In genomic region chr5:51148437-51148836, GRCh38 we compare ENCODE assay signal across 29 cellular contexts.
"Had no signal": no experiment of that assay in that cellular context is flagged by ENCODE, and none has a peak within 500 bp of the region (broad histone marks: within the 10 kb centered on the region; RNA-seq: fewer than 3 reads in every experiment).

No MANE protein-coding gene starts in this region.

- H3K27ac Mint-ChIP-seq: activated CD8-positive, alpha-beta T cell treated with anti-CD3 and anti-CD28 coated beads for 36 hours; activated naive CD4-positive, alpha-beta T cell treated with anti-CD3 and anti-CD28 coated beads, Interleukin-2, amount 50 U/mL, for 24 hours; activated naive CD8-positive, alpha-beta T cell treated with anti-CD3 and anti-CD28 coated beads, Interleukin-2, amount 10 ng/mL, durations not matched to agents 7 days and 5 days; activated T-cell treated with anti-CD3 and anti-CD28 coated beads, Interleukin-2, amount 50 U/mL, for 72 hours; activated T-helper 17 cell treated with anti-CD3 and anti-CD28 coated beads, Interleukin-2, amount 50 U/mL, for 72 hours had no signal

- H3K4me1 Mint-ChIP-seq: activated naive CD4-positive, alpha-beta T cell treated with anti-CD3 and anti-CD28 coated beads, Interleukin-2, amount 50 U/mL, for 24 hours; activated naive CD8-positive, alpha-beta T cell treated with anti-CD3 and anti-CD28 coated beads, Interleukin-2, amount 10 ng/mL, durations not matched to agents 7 days and 5 days; activated T-helper 17 cell treated with anti-CD3 and anti-CD28 coated beads, Interleukin-2, amount 50 U/mL, for 72 hours; central memory CD8-positive, alpha-beta T cell had no signal

- ATAC-seq: activated CD8-positive, alpha-beta T cell treated with anti-CD3 and anti-CD28 coated beads for 36 hours; activated T-cell treated with anti-CD3 and anti-CD28 coated beads, Interleukin-2, amount 50 U/mL, for 72 hours; activated T-helper 17 cell treated with anti-CD3 and anti-CD28 coated beads, Interleukin-2, amount 50 U/mL, for 72 hours; Panc1; SK-N-SH treated with all-trans-retinoic acid at 6 μM for 48 hours had no signal

- H3K36me3 Mint-ChIP-seq: activated naive CD4-positive, alpha-beta T cell treated with anti-CD3 and anti-CD28 coated beads, Interleukin-2, amount 50 U/mL, for 24 hours; activated naive CD8-positive, alpha-beta T cell treated with anti-CD3 and anti-CD28 coated beads, Interleukin-2, amount 10 ng/mL, durations not matched to agents 7 days and 5 days had no signal

- H3K4me3 Mint-ChIP-seq: activated CD8-positive, alpha-beta T cell treated with anti-CD3 and anti-CD28 coated beads for 36 hours; activated naive CD4-positive, alpha-beta T cell treated with anti-CD3 and anti-CD28 coated beads, Interleukin-2, amount 50 U/mL, for 24 hours; activated naive CD8-positive, alpha-beta T cell treated with anti-CD3 and anti-CD28 coated beads, Interleukin-2, amount 10 ng/mL, durations not matched to agents 7 days and 5 days; activated T-cell treated with anti-CD3 and anti-CD28 coated beads, Interleukin-2, amount 50 U/mL, for 72 hours; activated T-helper 17 cell treated with anti-CD3 and anti-CD28 coated beads, Interleukin-2, amount 50 U/mL, for 72 hours; central memory CD8-positive, alpha-beta T cell had no signal

- DNase-seq: activated CD4-positive, alpha-beta T cell treated with anti-CD3 and anti-CD28 coated beads for 1 hour; activated CD4-positive, alpha-beta T cell treated with anti-CD3 and anti-CD28 coated beads for 48 hours; activated CD4-positive, alpha-beta T cell treated with anti-CD3 and anti-CD28 coated beads, Interleukin-2, amount 50 U/mL, for 4 hours; activated CD4-positive, CD25-positive, alpha-beta regulatory T cell; activated CD8-positive, alpha-beta T cell treated with anti-CD3 and anti-CD28 coated beads for 36 hours; activated effector memory CD4-positive, alpha-beta T cell treated with anti-CD3 and anti-CD28 coated beads, Interleukin-2, amount 50 U/mL, for 16 hours; activated naive CD4-positive, alpha-beta T cell treated with Interleukin-2 at 50 U/mL for 16 hours; activated naive CD8-positive, alpha-beta T cell treated with anti-CD3 and anti-CD28 coated beads, Interleukin-2, amount 10 ng/mL, durations not matched to agents 7 days and 5 days; activated T-cell treated with anti-CD3 and anti-CD28 coated beads, Interleukin-2, amount 50 U/mL, for 1 hour; activated T-cell treated with anti-CD3 and anti-CD28 coated beads, Interleukin-2, amount 50 U/mL, for 72 hours; amygdala; MM.1S; NCI-H1092; NCI-H1436 treated with DMSO at 0.1 percent for 48 hours; NCI-H1694 treated with DMSO at 0.1 percent for 48 hours; NCI-H2029; NCI-H345; NCI-H524 treated with DMSO at 0.1 percent for 48 hours; SHP77; SW 1271; T-helper 1 cell; T-helper 2 cell; T-helper 9 cell; WERI-Rb-1 had no signal

- H3K27me3 Mint-ChIP-seq: activated CD8-positive, alpha-beta T cell treated with anti-CD3 and anti-CD28 coated beads for 36 hours; activated naive CD4-positive, alpha-beta T cell treated with anti-CD3 and anti-CD28 coated beads, Interleukin-2, amount 50 U/mL, for 24 hours; activated naive CD8-positive, alpha-beta T cell treated with anti-CD3 and anti-CD28 coated beads, Interleukin-2, amount 10 ng/mL, durations not matched to agents 7 days and 5 days; activated T-helper 17 cell treated with anti-CD3 and anti-CD28 coated beads, Interleukin-2, amount 50 U/mL, for 72 hours; central memory CD8-positive, alpha-beta T cell had no signal
